ENCODE assay signal across 13 cellular contexts in the genomic region with DNA sequence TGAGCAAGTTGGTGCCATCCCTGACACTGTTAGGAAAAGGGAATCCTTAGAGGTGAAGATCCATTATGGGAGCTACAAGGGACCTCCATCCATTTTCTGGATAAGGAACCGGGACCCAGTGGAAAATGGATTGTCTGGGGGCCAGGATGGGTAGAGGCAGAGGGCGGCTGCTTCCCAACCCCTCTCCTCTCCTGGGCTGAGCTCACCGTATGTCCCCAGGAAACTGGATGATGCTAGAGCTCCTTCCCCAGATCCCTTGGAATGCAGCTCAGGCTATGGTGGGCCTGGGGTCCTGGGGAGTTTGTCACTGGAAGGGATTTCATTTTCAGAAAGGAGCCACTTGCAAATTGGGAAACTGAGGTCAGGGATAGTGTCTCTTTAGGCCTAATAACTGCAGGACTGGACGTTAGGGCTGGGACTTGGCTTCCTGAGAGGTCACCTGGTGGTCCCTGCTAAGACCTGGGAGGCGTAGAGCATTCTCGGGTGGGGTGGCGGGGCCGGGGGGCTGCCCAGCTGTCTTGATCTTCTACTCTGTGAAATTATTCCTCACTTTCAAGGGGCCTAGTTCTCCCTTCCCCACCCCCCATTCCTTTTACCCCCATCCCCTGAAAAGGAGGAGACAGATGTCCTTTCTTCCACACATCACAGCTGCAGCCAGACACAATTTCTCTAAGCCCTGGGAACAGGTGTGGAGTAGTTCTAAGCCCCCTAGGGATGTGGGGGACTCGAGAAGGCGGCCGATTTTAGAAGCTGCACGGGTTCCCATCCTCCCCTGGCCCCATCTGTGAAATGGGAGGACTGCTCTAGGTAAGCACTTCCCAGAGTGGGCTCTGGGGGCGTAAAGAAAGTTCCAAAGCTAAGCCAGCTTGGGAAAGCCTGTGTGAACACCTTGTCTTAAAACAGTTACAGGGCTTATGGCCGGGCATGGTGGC.
A peak's percentile ranks its signal among the peaks of the same experiment; 100 is the strongest.
DNase-seq lines count a peak whose midpoint lies in the region; ATAC-seq and TF ChIP-seq lines count a peak whose summit lies in the region.
"Had no signal": no experiment of that assay in that cellular context is flagged by ENCODE, and none has a peak within 500 bp of the region (broad histone marks: within the 10 kb centered on the region; RNA-seq: fewer than 3 reads in every experiment).

No MANE protein-coding gene starts in this region.

- in situ Hi-C loops in transverse colon (cut with MboI; ENCODE audit: low pct_ligation_motif_present in 1 of 4, low pct_unique_long_range_greater_than_20kb in 1 of 4, low sequenced_read_pairs in 3 of 4), result no loop called here

- intact Hi-C loops in heart left ventricle (cut with DNase I) (loop anchor here in 3 of 10 donors (5.0 to 10.0 kb wide), 2 partner anchors 80 to 83 kb away; no protein-coding TSS in a partner anchor), cardiac septum (cut with DNase I) (no loop called here), transverse colon (cut with DNase I; ENCODE audit: low total_unique reads) (no loop called here), MCF 10A (cut with micrococcal nuclease) (no loop called here)

- TF ChIP-seq EP300 in transverse colon (IDR thresholded peaks at IDR 0.05; ENCODE audit: low read depth), result no peak

- TF ChIP-seq CTCF in heart left ventricle (IDR thresholded peaks at IDR 0.05), result no peak
- TF ChIP-seq CTCF in chondrocyte (IDR thresholded peaks at IDR 0.05), result no peak
- no peak for TF ChIP-seq CTCF in transverse colon (IDR thresholded peaks at IDR 0.05)
- no peak for TF ChIP-seq CTCF in MCF 10A (IDR thresholded peaks at IDR 0.05; ENCODE audit: unreplicated experiment)

- H3K4me1 Mint-ChIP-seq in chondrocyte (ENCODE audit: low read depth), result peaks cover 96% of the 10 kb centered on the region
- H3K4me1 Mint-ChIP-seq in MCF 10A (ENCODE audit: insufficient read depth, unreplicated experiment), result no peaks in the 10 kb centered on the region
- H3K4me1 Mint-ChIP-seq: activated CD4-positive, alpha-beta memory T cell treated with anti-CD3 and anti-CD28 coated beads, Interleukin-2, amount 10 ng/mL, durations not matched to agents 7 days and 5 days had no signal

- H3K27ac ChIP-seq in heart left ventricle (peak overlapping the region in 10 of 12 donors; percentile 8 to 78 (median 30)), mucosa of rectum (ENCODE audit: low read depth in 2 of 2, low read length in 2 of 2) (peak overlapping the region; percentile 52 to 66), transverse colon (peak overlapping the region; percentile 27 to 62 (median 42))

- H3K27me3 Mint-ChIP-seq in chondrocyte (ENCODE audit: low read depth), result no peaks in the 10 kb centered on the region
- H3K27me3 Mint-ChIP-seq in MCF 10A (ENCODE audit: insufficient read depth, unreplicated experiment), result peaks cover 19% of the 10 kb centered on the region

- H3K27ac Mint-ChIP-seq in chondrocyte (ENCODE audit: unreplicated experiment), result peak overlapping the region; percentile 99
- H3K27ac Mint-ChIP-seq in MCF 10A (ENCODE audit: low read depth, unreplicated experiment), result no peak overlapping the region
- H3K27ac Mint-ChIP-seq: activated CD4-positive, alpha-beta memory T cell treated with anti-CD3 and anti-CD28 coated beads, Interleukin-2, amount 10 ng/mL, durations not matched to agents 7 days and 5 days had no signal

- POLR2A ChIA-PET in MCF 10A (lab: Yijun Ruan, JAX), result no interaction called here

- H3K9me3 Mint-ChIP-seq in chondrocyte (ENCODE audit: low read depth) (no peaks in the 10 kb centered on the region), MCF 10A (ENCODE audit: unreplicated experiment) (no peaks in the 10 kb centered on the region)
- H3K9me3 Mint-ChIP-seq: activated CD4-positive, alpha-beta memory T cell treated with anti-CD3 and anti-CD28 coated beads, Interleukin-2, amount 10 ng/mL, durations not matched to agents 7 days and 5 days had no signal

- no peak overlapping the region for H3K9ac ChIP-seq in mucosa of rectum (ENCODE audit: low read depth in 1 of 2, low read length in 2 of 2)
- H3K9ac ChIP-seq: SK-N-SH had no signal

- CTCF ChIA-PET in MCF 10A (lab: Yijun Ruan, JAX), result interaction anchor here (0.6 to 1.2 kb wide), 2 partner anchors 14 to 53 kb away, joined by 3 read pairs; no protein-coding TSS in a partner anchor

- TF ChIP-seq POLR2A in heart left ventricle (IDR thresholded peaks at IDR 0.05) (no peak), transverse colon (IDR thresholded peaks at IDR 0.05) (no peak)

- H3K9me3 ChIP-seq in heart left ventricle, result no peaks in the 10 kb centered on the region
- no peaks in the 10 kb centered on the region for H3K9me3 ChIP-seq in mucosa of rectum (ENCODE audit: control insufficient read depth in 2 of 2, low read length in 2 of 2)
- H3K9me3 ChIP-seq in transverse colon, result no peaks in the 10 kb centered on the region
- H3K9me3 ChIP-seq: SK-N-SH had no signal

- peaks cover 0 to 19% (median 0%) of the 10 kb centered on the region in 9 donors for H3K27me3 ChIP-seq in heart left ventricle
- H3K27me3 ChIP-seq in mucosa of rectum (ENCODE audit: control insufficient read depth in 2 of 2, insufficient read depth in 2 of 2, low read length in 2 of 2), result peaks cover 2 to 3% of the 10 kb centered on the region in 2 donors
- peaks cover 12% of the 10 kb centered on the region for H3K27me3 ChIP-seq in transverse colon

- ATAC-seq in heart left ventricle (no peak), HG03342 (IDR thresholded peaks at IDR 0.05; ENCODE audit: unreplicated experiment) (no peak), HG03469 (IDR thresholded peaks at IDR 0.05; ENCODE audit: unreplicated experiment) (no peak)
- ATAC-seq: HCT116 had no signal

- H3K36me3 ChIP-seq in heart left ventricle, result no peaks in the 10 kb centered on the region
- no peaks in the 10 kb centered on the region for H3K36me3 ChIP-seq in mucosa of rectum (ENCODE audit: control insufficient read depth in 2 of 2, insufficient read depth in 2 of 2, low read length in 2 of 2)
- H3K36me3 ChIP-seq in transverse colon, result no peaks in the 10 kb centered on the region

- H3K36me3 Mint-ChIP-seq in chondrocyte (ENCODE audit: low read depth) (peaks cover 2% of the 10 kb centered on the region), MCF 10A (ENCODE audit: insufficient read depth, unreplicated experiment) (peaks cover 6% of the 10 kb centered on the region)

- no peak overlapping the region for H3K4me3 ChIP-seq in heart left ventricle
- H3K4me3 ChIP-seq in mucosa of rectum (ENCODE audit: low read length in 2 of 2), result no peak overlapping the region
- no peak overlapping the region for H3K4me3 ChIP-seq in transverse colon

- H3K4me3 Mint-ChIP-seq in chondrocyte (ENCODE audit: unreplicated experiment), result no peak overlapping the region
- H3K4me3 Mint-ChIP-seq in MCF 10A (ENCODE audit: unreplicated experiment), result no peak overlapping the region
- H3K4me3 Mint-ChIP-seq: activated CD4-positive, alpha-beta memory T cell treated with anti-CD3 and anti-CD28 coated beads, Interleukin-2, amount 10 ng/mL, durations not matched to agents 7 days and 5 days had no signal

- H3K4me1 ChIP-seq in heart left ventricle (peaks cover 0 to 39% (median 16%) of the 10 kb centered on the region in 12 donors), mucosa of rectum (ENCODE audit: control insufficient read depth in 2 of 2, insufficient read depth in 2 of 2, low read length in 2 of 2) (peaks cover 0 to 4% of the 10 kb centered on the region in 2 donors), transverse colon (peaks cover 0 to 6% (median 0%) of the 10 kb centered on the region in 4 donors)

- DNase-seq in heart left ventricle, result no peak
- no peak for DNase-seq in cardiac septum (ENCODE audit: low spot score)
- DNase-seq in chondrocyte (ENCODE audit: low spot score), result no peak
- DNase-seq in transverse colon, result no peak
- DNase-seq in MCF 10A (ENCODE audit: unreplicated experiment), result no peak
- DNase-seq: activated CD4-positive, alpha-beta memory T cell treated with anti-CD3 and anti-CD28 coated beads, Interleukin-2, amount 10 ng/mL, durations not matched to agents 7 days and 5 days; effector CD8-positive, alpha-beta T cell; stimulated activated naive CD4-positive, alpha-beta T cell treated with Interleukin-2 at 50 U/mL for 16 hours had no signal

- no TSS peak for BruUV-seq in MCF 10A (replicated peaks; lab: Mats Ljungman, UMichigan)

- 80 to 87% (median 83%) methylated on average over 14 of the region's 14 CpGs for WGBS in heart left ventricle, 4 donors
- WGBS in transverse colon (ENCODE audit: low coverage in 1 of 2), 2 donors, result 66 to 70% methylated on average over 10 to 14 of the region's 14 CpGs
